ENCODE assay signal across 8 cellular contexts in genomic region chr2:12416600-12416999, GRCh38.
DNase-seq lines count a peak whose midpoint lies in the region; ATAC-seq and TF ChIP-seq lines count a peak whose summit lies in the region.

No MANE protein-coding gene starts in this region.

- intact Hi-C loops in left lung (cut with DNase I): no loop called here

- DNase-seq in GM12865 (ENCODE audit: low read depth): peak; percentile 68
- no peak for DNase-seq in RWPE2 (ENCODE audit: low spot score)
- DNase-seq in adipocyte (ENCODE audit: low read depth): peak; percentile 79
- DNase-seq in left lung: peak in 1 of 2 donors; percentile 37
- peak; percentile 17 to 30 for DNase-seq in stimulated activated CD8-positive, alpha-beta memory T cell treated with anti-CD3 and anti-CD28 coated beads, Interleukin-4, amount 100 ng/mL, for 4 hours (ENCODE audit: low read depth in 2 of 2, low spot score in 1 of 2)
- no peak for DNase-seq in coronary artery (ENCODE audit: low spot score)

- no peak overlapping the region for H3K4me3 ChIP-seq in GM12865 (ENCODE audit: low read depth, low read length)
- H3K4me3 ChIP-seq in RWPE2 (ENCODE audit: severe bottlenecking): no peak overlapping the region
- H3K4me3 ChIP-seq in adipocyte (ENCODE audit: low read length): no peak overlapping the region
- no peak overlapping the region for H3K4me3 ChIP-seq in left lung
- no peak overlapping the region for H3K4me3 ChIP-seq in coronary artery

- H3K36me3 ChIP-seq in RWPE2 (ENCODE audit: low read depth) (no peaks in the 10 kb centered on the region), adipocyte (ENCODE audit: control insufficient read depth, insufficient read depth, low read length, severe bottlenecking) (no peaks in the 10 kb centered on the region), left lung (no peaks in the 10 kb centered on the region)

- TF ChIP-seq CTCF in GM12865 (IDR thresholded peaks at IDR 0.05; ENCODE audit: insufficient read depth, low read depth, low read length, missing control alignments): peak; percentile 24
- TF ChIP-seq CTCF in RWPE2 (IDR thresholded peaks at IDR 0.05; ENCODE audit: poor library complexity, severe bottlenecking): peak; percentile 15
- peak; percentile 26 to 34 for TF ChIP-seq CTCF in left lung (IDR thresholded peaks at IDR 0.05)
- no peak for TF ChIP-seq CTCF in coronary artery (IDR thresholded peaks at IDR 0.05)

- no peaks in the 10 kb centered on the region for H3K27me3 ChIP-seq in RWPE2 (ENCODE audit: insufficient read depth, poor library complexity, severe bottlenecking)
- no peaks in the 10 kb centered on the region for H3K27me3 ChIP-seq in adipocyte (replicated peaks; ENCODE audit: control insufficient read depth, insufficient read depth, low read length)
- no peaks in the 10 kb centered on the region for H3K27me3 ChIP-seq in left lung

- no peaks in the 10 kb centered on the region for H3K4me1 ChIP-seq in RWPE2 (ENCODE audit: insufficient read depth, poor library complexity, severe bottlenecking)
- peaks cover 6% of the 10 kb centered on the region for H3K4me1 ChIP-seq in adipocyte (ENCODE audit: control insufficient read depth, insufficient read depth, low read length)
- peaks cover 0 to 4% of the 10 kb centered on the region in 2 donors for H3K4me1 ChIP-seq in left lung

- no peak overlapping the region for H3K9ac ChIP-seq in adipocyte (ENCODE audit: low read length)

- H3K27ac ChIP-seq in RWPE2 (ENCODE audit: poor library complexity, severe bottlenecking) (no peak overlapping the region), left lung (no peak overlapping the region), coronary artery (no peak overlapping the region)

- H3K9me3 ChIP-seq in RWPE2 (ENCODE audit: severe bottlenecking) (no peaks in the 10 kb centered on the region), adipocyte (ENCODE audit: control insufficient read depth, low read length) (peaks cover 3% of the 10 kb centered on the region), left lung (peaks cover 0 to under 1% of the 10 kb centered on the region in 2 donors)

- ATAC-seq in RWPE2 (ENCODE audit: low read depth) (no peak), left lung (peak; percentile 62), HG02870 (IDR thresholded peaks at IDR 0.05; ENCODE audit: unreplicated experiment) (no peak), GM21526 (IDR thresholded peaks at IDR 0.05; ENCODE audit: low FRiP score, unreplicated experiment) (no peak)

Comparison
In these comparisons a context has a peak if more than half of its experiments do, and no peak if none do; other contexts are left out.
1. DNase-seq: peak in GM12865 (single experiment), adipocyte (single experiment) and stimulated activated CD8-positive, alpha-beta memory T cell treated with anti-CD3 and anti-CD28 coated beads, Interleukin-4, amount 100 ng/mL, for 4 hours (2 of 2); none in RWPE2 (single experiment) and coronary artery (single experiment).